Comparison of ENCODE assay signal across 8 cellular contexts in the genomic region with DNA sequence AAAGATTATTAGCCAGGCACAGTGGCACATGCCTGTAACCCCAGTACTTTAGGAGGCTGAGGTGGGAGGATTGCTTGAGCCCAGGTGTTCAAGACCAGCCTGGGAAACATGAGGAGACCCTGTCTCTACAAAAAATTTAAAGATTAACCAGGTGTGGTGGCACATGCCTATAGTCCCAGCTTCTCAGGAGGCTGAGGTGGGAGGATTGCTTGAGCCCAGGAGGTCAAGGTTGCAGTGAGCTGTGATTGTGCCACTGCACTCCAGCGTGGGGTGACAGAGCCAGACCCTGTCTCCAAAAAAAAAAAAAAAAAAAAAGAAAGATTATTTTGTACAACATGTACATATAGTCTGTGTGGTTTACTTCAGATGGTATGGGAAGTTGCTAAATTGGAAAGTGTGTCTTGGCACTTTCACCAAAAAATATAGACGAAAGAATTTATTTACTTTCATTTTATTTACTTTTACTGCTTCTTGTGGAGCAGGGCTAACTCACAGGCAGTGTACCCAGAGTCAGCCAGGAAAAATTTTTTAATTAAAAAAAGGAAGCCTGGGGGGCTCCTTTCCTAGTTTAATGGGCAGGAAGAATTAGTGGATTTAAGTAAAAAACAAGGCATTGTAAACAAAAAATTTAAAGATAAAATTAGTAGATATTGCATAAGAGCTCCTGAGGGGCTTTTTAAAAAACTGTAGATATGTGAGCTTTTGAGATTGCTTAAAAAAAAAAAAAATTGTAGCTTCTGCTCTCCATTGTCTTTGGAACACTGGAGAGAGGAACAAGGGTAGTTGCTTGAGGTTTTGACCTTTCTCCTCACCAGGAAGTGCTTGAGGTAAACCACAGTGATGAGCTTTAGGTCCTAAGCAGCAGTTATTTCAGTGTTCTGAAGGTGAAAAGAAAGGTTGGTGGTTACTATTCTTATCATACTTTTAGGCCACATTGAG. TPM values are rescaled to one million over a fixed set of nuclear protein-coding genes. Genes with fewer than 3 reads are reported as not detected.
DNase-seq lines count a peak whose midpoint lies in the region; ATAC-seq and TF ChIP-seq lines count a peak whose summit lies in the region.

No MANE protein-coding gene starts in this region.

- H3K27ac ChIP-seq in C4-2B (peak overlapping the region; percentile 0; the same call in 1 of the 2 replicates), osteoblast (ENCODE audit: low read depth, low read length) (no peak overlapping the region), brain microvascular endothelial cell (no peak overlapping the region)

- TF ChIP-seq CTCF in C4-2B (conservative IDR thresholded peaks at IDR 0.05): no peak
- TF ChIP-seq CTCF in osteoblast (IDR thresholded peaks at IDR 0.05; ENCODE audit: extremely low read depth, low read depth, low read length): no peak
- no peak for TF ChIP-seq CTCF in brain microvascular endothelial cell (IDR thresholded peaks at IDR 0.05; ENCODE audit: low read depth, low read length, missing control alignments)

- H3K27ac Mint-ChIP-seq in activated T-helper 2 cell treated with anti-CD3 and anti-CD28 coated beads, Interferon-gamma antibody, Interleukin-2, Interleukin-4, amounts not matched to agents 10 μg/mL and 5 μg/mL and 100 μg/mL, durations not matched to agents 14 hours and 24 hours and 36 hours: peak overlapping the region; percentile 90

- DNase-seq in activated T-helper 2 cell treated with anti-CD3 and anti-CD28 coated beads, Interferon-gamma antibody, Interleukin-2, Interleukin-4, amounts not matched to agents 10 μg/mL and 5 μg/mL and 100 μg/mL, durations not matched to agents 14 hours and 24 hours and 36 hours (ENCODE audit: low spot score): no peak
- DNase-seq in osteoblast (ENCODE audit: insufficient read length, low spot score, missing footprints) (no peak), brain microvascular endothelial cell (no peak), RKO (ENCODE audit: low spot score) (no peak), HT-29 (ENCODE audit: low spot score) (no peak)

- no peaks in the 10 kb centered on the region for H4K20me1 ChIP-seq in osteoblast (ENCODE audit: insufficient read depth, low read length)

- H3K4me2 ChIP-seq in osteoblast (ENCODE audit: insufficient read depth, low read length): no peak overlapping the region

- no peaks in the 10 kb centered on the region for H3K9me3 ChIP-seq in osteoblast (ENCODE audit: low read depth, low read length)

- H3K4me3 ChIP-seq in osteoblast (ENCODE audit: insufficient read depth, low read length) (no peak overlapping the region), brain microvascular endothelial cell (ENCODE audit: low read depth, low read length) (no peak overlapping the region)

- H3K27me3 ChIP-seq in osteoblast (ENCODE audit: insufficient read depth, low read length) (no peaks in the 10 kb centered on the region), brain microvascular endothelial cell (replicated peaks) (no peaks in the 10 kb centered on the region)

- H3K9me3 Mint-ChIP-seq in activated T-helper 2 cell treated with anti-CD3 and anti-CD28 coated beads, Interferon-gamma antibody, Interleukin-2, Interleukin-4, amounts not matched to agents 10 μg/mL and 5 μg/mL and 100 μg/mL, durations not matched to agents 14 hours and 24 hours and 36 hours: no peaks in the 10 kb centered on the region

- H3K36me3 ChIP-seq in osteoblast (ENCODE audit: insufficient read depth, low read length) (peaks cover 17% of the 10 kb centered on the region), brain microvascular endothelial cell (replicated peaks) (peaks cover 7% of the 10 kb centered on the region)

- in situ Hi-C loops in brain microvascular endothelial cell (cut with HindIII; ENCODE audit: low pct_ligation_motif_present, low sequenced_read_pairs): no loop called here

- peak; percentile 66 for ATAC-seq in GM19324 (IDR thresholded peaks at IDR 0.05; ENCODE audit: low FRiP score, unreplicated experiment)
- peak; percentile 90 for ATAC-seq in HG03378 (IDR thresholded peaks at IDR 0.05; ENCODE audit: unreplicated experiment)

- peak overlapping the region; percentile 49 for H3K4me3 Mint-ChIP-seq in activated T-helper 2 cell treated with anti-CD3 and anti-CD28 coated beads, Interferon-gamma antibody, Interleukin-2, Interleukin-4, amounts not matched to agents 10 μg/mL and 5 μg/mL and 100 μg/mL, durations not matched to agents 14 hours and 24 hours and 36 hours (ENCODE audit: low read depth)

- H3K27me3 Mint-ChIP-seq in activated T-helper 2 cell treated with anti-CD3 and anti-CD28 coated beads, Interferon-gamma antibody, Interleukin-2, Interleukin-4, amounts not matched to agents 10 μg/mL and 5 μg/mL and 100 μg/mL, durations not matched to agents 14 hours and 24 hours and 36 hours (ENCODE audit: low read depth): no peaks in the 10 kb centered on the region

- H2AFZ ChIP-seq in osteoblast (ENCODE audit: low read length): no peak overlapping the region

- H3K79me2 ChIP-seq in osteoblast (ENCODE audit: insufficient read depth, low read length): peaks cover 27% of the 10 kb centered on the region

- H3K36me3 Mint-ChIP-seq in activated T-helper 2 cell treated with anti-CD3 and anti-CD28 coated beads, Interferon-gamma antibody, Interleukin-2, Interleukin-4, amounts not matched to agents 10 μg/mL and 5 μg/mL and 100 μg/mL, durations not matched to agents 14 hours and 24 hours and 36 hours (ENCODE audit: low read depth): peaks cover 30% of the 10 kb centered on the region

- peaks cover 25% of the 10 kb centered on the region for H3K4me1 Mint-ChIP-seq in activated T-helper 2 cell treated with anti-CD3 and anti-CD28 coated beads, Interferon-gamma antibody, Interleukin-2, Interleukin-4, amounts not matched to agents 10 μg/mL and 5 μg/mL and 100 μg/mL, durations not matched to agents 14 hours and 24 hours and 36 hours (ENCODE audit: low read depth)

- H3K4me1 ChIP-seq in osteoblast (ENCODE audit: insufficient read depth, low read length): no peaks in the 10 kb centered on the region

- intact Hi-C loops in activated T-helper 2 cell treated with anti-CD3 and anti-CD28 coated beads, Interferon-gamma antibody, Interleukin-2, Interleukin-4, amounts not matched to agents 10 μg/mL and 5 μg/mL and 100 μg/mL, durations not matched to agents 14 hours and 24 hours and 36 hours (cut with micrococcal nuclease): loop anchor here (2.0 kb wide), 2 partner anchors 27 to 53 kb away; no protein-coding TSS in a partner anchor

RNA-seq across cellular contexts. Expression of gene VDAC2, which starts 44.6 kb away (rescaled TPM):
- 219 and 221 TPM in 2 replicates for total RNA-seq in activated T-helper 2 cell treated with anti-CD3 and anti-CD28 coated beads, Interferon-gamma antibody, Interleukin-2, Interleukin-4, amounts not matched to agents 10 μg/mL and 5 μg/mL and 100 μg/mL, durations not matched to agents 14 hours and 24 hours and 36 hours
- 141 and 145 TPM in 2 replicates for total RNA-seq in osteoblast
- total RNA-seq in HT-29 (2014; rRNA removed; shearing (Covaris generic)): 66.0 and 83.2 TPM in 2 replicates

RNA-seq across cellular contexts. Expression of gene SAMD8, which starts 54.5 kb away (rescaled TPM):
- 14.9 and 15.6 TPM in 2 replicates for total RNA-seq in activated T-helper 2 cell treated with anti-CD3 and anti-CD28 coated beads, Interferon-gamma antibody, Interleukin-2, Interleukin-4, amounts not matched to agents 10 μg/mL and 5 μg/mL and 100 μg/mL, durations not matched to agents 14 hours and 24 hours and 36 hours
- total RNA-seq in osteoblast: 30.6 and 31.5 TPM in 2 replicates
- 6.4 and 8.0 TPM in 2 replicates for total RNA-seq in HT-29 (2014; rRNA removed; shearing (Covaris generic))
